ENCODE assay signal across 20 cellular contexts in genomic region chr4:181294421-181294820, GRCh38.
"Had no signal": no experiment of that assay in that cellular context is flagged by ENCODE, and none has a peak within 500 bp of the region (broad histone marks: within the 10 kb centered on the region; RNA-seq: fewer than 3 reads in every experiment).

No MANE protein-coding gene starts in this region.

- DNase-seq: KBM-7; MV-4-11; NCI-H1048; NCI-H1436; NCI-H187; NCI-H2029; NCI-H2081 treated with DMSO at 0.1 percent for 48 hours; NCI-H2171 treated with DMSO at 0.1 percent for 48 hours; NCI-H345; NCI-H446 treated with DMSO at 0.1 percent for 48 hours; NCI-H510A treated with DMSO at 0.1 percent for 48 hours; NCI-H748 treated with DMSO at 0.1 percent for 48 hours; NK-92 treated with Interleukin-12 subunit alpha and Interleukin-12 subunit beta, amount 100 ng/mL, for 24 hours; OCI-M1; PC-9; Peyer's patch; SHP77; SK-N-SH; SW 1271; T-cell had no signal

- H3K27ac ChIP-seq: PC-9, Peyer's patch had no signal

- H3K9me3 ChIP-seq: Peyer's patch, SK-N-SH had no signal

- H3K4me3 ChIP-seq: PC-9, Peyer's patch had no signal

- H3K4me1 ChIP-seq: Peyer's patch had no signal

- ATAC-seq: T-cell had no signal

- H3K36me3 ChIP-seq: Peyer's patch had no signal

- H3K27me3 ChIP-seq: Peyer's patch had no signal
